ENCODE assay signal across 7 cellular contexts in genomic region chr12:57584050-57584449, GRCh38. TPM values are rescaled to one million over a fixed set of nuclear protein-coding genes. Genes with fewer than 3 reads are reported as not detected.
"Had no signal": no experiment of that assay in that cellular context is flagged by ENCODE, and none has a peak within 500 bp of the region (broad histone marks: within the 10 kb centered on the region; RNA-seq: fewer than 3 reads in every experiment).

No MANE protein-coding gene starts in this region.

- H3K4me1 ChIP-seq: Peyer's patch, SJCRH30 had no signal

- H3K27ac ChIP-seq: KMS-11, Peyer's patch, SJCRH30 had no signal

- H3K36me3 ChIP-seq: MG63, Peyer's patch, SJCRH30 had no signal

- H3K4me2 ChIP-seq: KMS-11, SK-N-SH had no signal

- H3K9ac ChIP-seq: KMS-11, SK-N-SH had no signal

- H3K9me3 ChIP-seq: MG63, Peyer's patch, SJCRH30, SK-N-SH had no signal

- H3K4me3 ChIP-seq: MG63, Peyer's patch, SJCRH30 had no signal

- H3K27me3 ChIP-seq: Peyer's patch had no signal

RNA-seq across cellular contexts. Expression of gene KIF5A, which starts 34.2 kb away (rescaled TPM):
- total RNA-seq: LHCN-M2, PC-3 had no signal
